ENCODE assay signal across 21 cellular contexts in genomic region chr16:6846452-6846851, GRCh38.
DNase-seq lines count a peak whose midpoint lies in the region; ATAC-seq, FAIRE-seq and TF ChIP-seq lines count a peak whose summit lies in the region.
"Had no signal": no experiment of that assay in that cellular context is flagged by ENCODE, and none has a peak within 500 bp of the region (broad histone marks: within the 10 kb centered on the region; RNA-seq: fewer than 3 reads in every experiment).

No MANE protein-coding gene starts in this region.

- no peak overlapping the region for H3K4me2 ChIP-seq in HepG2 (ENCODE audit: low read depth, low read length)
- H3K4me2 ChIP-seq: BLaER1 had no signal

- DNase-seq in HepG2 (ENCODE audit: low spot score): no peak
- no peak for DNase-seq in right lobe of liver
- DNase-seq in left colon: peak in 1 of 2 donors; percentile 25
- peak; percentile 7 for DNase-seq in transverse colon
- DNase-seq in dedifferentiated amniotic fluid mesenchymal stem cell (ENCODE audit: extremely low spot score): no peak
- DNase-seq: Caco-2; CD4-positive, CD25-positive, alpha-beta regulatory T cell; CD8-positive, alpha-beta T cell; DMS153; DND-41; GOT3; HFFc6 had no signal

- CTCF ChIA-PET in HepG2 (lab: Yijun Ruan, JAX; ENCODE audit: low intra/inter-chr PET ratio, low total read pairs): no interaction called here

- BruUV-seq in HepG2 (replicated peaks; lab: Mats Ljungman, UMichigan): no TSS peak

- ATAC-seq in HepG2 (no peak), right lobe of liver (no peak), left colon (peak; percentile 65), HG02763 (IDR thresholded peaks at IDR 0.05; ENCODE audit: unreplicated experiment) (no peak)
- ATAC-seq: CD8-positive, alpha-beta T cell had no signal

- in situ Hi-C loops in HepG2 (cut with HindIII; ENCODE audit: extremely low pct_ligation_motif_present, low pct_unique_long_range_greater_than_20kb) (no loop called here), transverse colon (cut with MboI; ENCODE audit: low pct_ligation_motif_present in 1 of 4, low pct_unique_long_range_greater_than_20kb in 1 of 4, low sequenced_read_pairs in 3 of 4) (no loop called here)

- no peak for FAIRE-seq in HepG2 (lab: Jason Lieb, UNC)
- FAIRE-seq: A204.1, G401.6, GM12892, H54 had no signal

- TF ChIP-seq RAD21 in HepG2 (CRISPR knock-in tag; IDR thresholded peaks at IDR 0.05): no peak

- no peaks in the 10 kb centered on the region for H3K27me3 ChIP-seq in HepG2 (ENCODE audit: control insufficient read depth in 1 of 2, insufficient read depth in 2 of 2, low read length in 2 of 2)
- no peaks in the 10 kb centered on the region for H3K27me3 ChIP-seq in right lobe of liver
- no peaks in the 10 kb centered on the region for H3K27me3 ChIP-seq in transverse colon
- H3K27me3 ChIP-seq: BLaER1 had no signal

- H3K9me3 ChIP-seq in HepG2 (ENCODE audit: low read length) (peaks cover 10% of the 10 kb centered on the region), right lobe of liver (no peaks in the 10 kb centered on the region), transverse colon (no peaks in the 10 kb centered on the region)
- H3K9me3 ChIP-seq: BLaER1, Caco-2, HAP-1 had no signal

- TF ChIP-seq CTCF in HepG2 (CRISPR knock-in tag; IDR thresholded peaks at IDR 0.05) (no peak), right lobe of liver (IDR thresholded peaks at IDR 0.05) (no peak), transverse colon (IDR thresholded peaks at IDR 0.05) (no peak)

- H2AFZ ChIP-seq in HepG2 (ENCODE audit: low read length): no peak overlapping the region

- intact Hi-C loops in HepG2 (cut with micrococcal nuclease; ENCODE audit: unreplicated experiment) (no loop called here), right lobe of liver (cut with DNase I) (no loop called here), left colon (cut with DNase I, micrococcal nuclease) (no loop called here), transverse colon (cut with DNase I; ENCODE audit: low total_unique reads) (no loop called here)

- H3K4me3 ChIP-seq in HepG2 (replicated peaks in 1 of 3; ENCODE audit: insufficient read depth in 1 of 3, low read depth in 2 of 3, low read length in 3 of 3) (no peak overlapping the region), right lobe of liver (no peak overlapping the region), transverse colon (no peak overlapping the region)
- H3K4me3 ChIP-seq: BLaER1, HAP-1 had no signal

- no peak for TF ChIP-seq EP300 in HepG2 (IDR thresholded peaks at IDR 0.05; ENCODE audit: low read depth in 2 of 2, low read length in 2 of 2)
- TF ChIP-seq EP300 in HepG2 (CRISPR knock-in tag; IDR thresholded peaks at IDR 0.05; ENCODE audit: borderline replicate concordance): no peak
- no peak for TF ChIP-seq EP300 in transverse colon (IDR thresholded peaks at IDR 0.05; ENCODE audit: low read depth)

- TF ChIP-seq POLR2A in HepG2 (IDR thresholded peaks at IDR 0.05; ENCODE audit: insufficient read depth in 1 of 2, low read depth in 2 of 2, low read length in 2 of 2) (no peak), right lobe of liver (IDR thresholded peaks at IDR 0.05) (no peak), transverse colon (IDR thresholded peaks at IDR 0.05) (no peak)

- H3K36me3 ChIP-seq in HepG2 (replicated peaks in 1 of 2; ENCODE audit: control insufficient read depth in 1 of 2, insufficient read depth in 2 of 2, low read length in 2 of 2) (no peaks in the 10 kb centered on the region), right lobe of liver (no peaks in the 10 kb centered on the region), transverse colon (no peaks in the 10 kb centered on the region)
- H3K36me3 ChIP-seq: BLaER1, HAP-1 had no signal

- H3K27ac ChIP-seq in HepG2 (ENCODE audit: extremely low read length, insufficient read depth, low read length): no peak overlapping the region
- H3K27ac ChIP-seq in right lobe of liver: no peak overlapping the region
- no peak overlapping the region for H3K27ac ChIP-seq in transverse colon
- H3K27ac ChIP-seq: 22Rv1, BLaER1, C4-2B had no signal

- H4K20me1 ChIP-seq in HepG2 (ENCODE audit: insufficient read depth, low read length): no peaks in the 10 kb centered on the region
- H4K20me1 ChIP-seq: BLaER1 had no signal

- H3K9ac ChIP-seq in HepG2 (ENCODE audit: insufficient read depth, low read depth, low read length): no peak overlapping the region
- H3K9ac ChIP-seq: BLaER1 had no signal

- H3K4me1 ChIP-seq in HepG2 (ENCODE audit: insufficient read depth, low read length) (no peaks in the 10 kb centered on the region), right lobe of liver (no peaks in the 10 kb centered on the region), transverse colon (no peaks in the 10 kb centered on the region)
- H3K4me1 ChIP-seq: BLaER1, Caco-2, HAP-1 had no signal

- POLR2A ChIA-PET in HepG2 (lab: Yijun Ruan, JAX): no interaction called here

- WGBS in HepG2 (ENCODE audit: low lambda C conversion rate): 0% methylated on average over 8 of the region's 8 CpGs
- WGBS in right lobe of liver (ENCODE audit: insufficient coverage, low coverage, low lambda C conversion rate, missing lambda C conversion rate): 49% methylated on average over 8 of the region's 8 CpGs
- WGBS in transverse colon (ENCODE audit: low coverage in 1 of 2), 2 donors: 45 to 46% methylated on average over 5 to 8 of the region's 8 CpGs

- H3K79me2 ChIP-seq in HepG2 (ENCODE audit: insufficient read depth, low read length): no peaks in the 10 kb centered on the region

TF ChIP-seq in HepG2, 621 proteins besides CTCF, POLR2A, EP300 and RAD21:
- TF ChIP-seq E2F2 (CRISPR knock-in tag; IDR thresholded peaks at IDR 0.05; ENCODE audit: borderline replicate concordance) (no peak), U2AF2 (IDR thresholded peaks at IDR 0.05; ENCODE audit: low read depth, low read length) (no peak), RFX5 (IDR thresholded peaks at IDR 0.05; ENCODE audit: low read depth, low read length) (peak; percentile 62; the same call in 1 of the 2 replicates), ZNF512B (CRISPR knock-in tag; IDR thresholded peaks at IDR 0.05; ENCODE audit: borderline replicate concordance) (no peak), ZBTB4 (CRISPR knock-in tag; IDR thresholded peaks at IDR 0.05; ENCODE audit: borderline replicate concordance) (no peak), ZNF510 (CRISPR knock-in tag; IDR thresholded peaks at IDR 0.05; ENCODE audit: low read depth) (no peak)
